Comparison of ENCODE assay signal across 16 cellular contexts in genomic region chr6:25061289-25061945, GRCh38.
DNase-seq lines count a peak whose midpoint lies in the region; ATAC-seq lines count a peak whose summit lies in the region.
"Had no signal": no experiment of that assay in that cellular context is flagged by ENCODE, and none has a peak within 500 bp of the region (broad histone marks: within the 10 kb centered on the region; RNA-seq: fewer than 3 reads in every experiment).

No MANE protein-coding gene starts in this region.

- no peak overlapping the region for H3K4me3 Mint-ChIP-seq in stimulated activated naive B cell treated with anti-CD40 and anti-IgM and Interleukin-4, amounts not matched to agents 10 μg/mL and 1 μg/mL and 100 μg/mL, for 72 hours
- H3K4me3 Mint-ChIP-seq: activated CD4-positive, alpha-beta memory T cell treated with anti-CD3 and anti-CD28 coated beads for 36 hours; CD8-positive, alpha-beta T cell; stimulated activated naive CD8-positive, alpha-beta T cell treated with anti-CD3 and anti-CD28 coated beads, Interleukin-15, Interleukin-2, amounts not matched to agents 100 ng/mL and 50 ng/mL, for 24 hours had no signal

- peak overlapping the region; percentile 33 for H3K27ac Mint-ChIP-seq in stimulated activated naive B cell treated with anti-CD40 and anti-IgM and Interleukin-4, amounts not matched to agents 10 μg/mL and 1 μg/mL and 100 μg/mL, for 72 hours
- H3K27ac Mint-ChIP-seq: activated CD4-positive, alpha-beta memory T cell treated with anti-CD3 and anti-CD28 coated beads for 36 hours; CD8-positive, alpha-beta T cell; stimulated activated naive CD8-positive, alpha-beta T cell treated with anti-CD3 and anti-CD28 coated beads, Interleukin-15, Interleukin-2, amounts not matched to agents 100 ng/mL and 50 ng/mL, for 24 hours had no signal

- DNase-seq in GM04504 (ENCODE audit: low read depth) (peak; percentile 44), astrocyte of the hippocampus (ENCODE audit: low read depth, low spot score) (peak; percentile 46), HT-29 (ENCODE audit: low spot score) (no peak), NCI-H446 treated with DMSO at 0.1 percent for 48 hours (lab: John Stamatoyannopoulos, UW) (no peak), GDM1 (lab: John Stamatoyannopoulos, UW) (no peak)
- DNase-seq in stimulated activated naive B cell treated with anti-CD40 and anti-IgM and Interleukin-4, amounts not matched to agents 10 μg/mL and 1 μg/mL and 100 μg/mL, for 72 hours, result no peak
- DNase-seq: activated CD4-positive, alpha-beta memory T cell treated with anti-CD3 and anti-CD28 coated beads for 36 hours; activated gamma-delta T cell; CD8-positive, alpha-beta T cell; hippocampal formation; NCI-H1048; Peyer's patch; T-helper 9 cell had no signal

- peak overlapping the region; percentile 55 for H3K27ac ChIP-seq in iPS-20b (ENCODE audit: low read length)
- H3K27ac ChIP-seq: Peyer's patch had no signal

- no peak for ATAC-seq in stimulated activated naive B cell treated with anti-CD40 and anti-IgM and Interleukin-4, amounts not matched to agents 10 μg/mL and 1 μg/mL and 100 μg/mL, for 72 hours (replicated peaks)
- ATAC-seq in HG03175 (IDR thresholded peaks at IDR 0.05; ENCODE audit: unreplicated experiment), result no peak
- ATAC-seq: CD8-positive, alpha-beta T cell had no signal

- H3K4me1 Mint-ChIP-seq in stimulated activated naive B cell treated with anti-CD40 and anti-IgM and Interleukin-4, amounts not matched to agents 10 μg/mL and 1 μg/mL and 100 μg/mL, for 72 hours, result peaks cover 22 to 34% of the 10 kb centered on the region in 2 donors

- no peaks in the 10 kb centered on the region for H3K27me3 Mint-ChIP-seq in stimulated activated naive B cell treated with anti-CD40 and anti-IgM and Interleukin-4, amounts not matched to agents 10 μg/mL and 1 μg/mL and 100 μg/mL, for 72 hours
- H3K27me3 Mint-ChIP-seq: activated CD4-positive, alpha-beta memory T cell treated with anti-CD3 and anti-CD28 coated beads for 36 hours; stimulated activated naive CD8-positive, alpha-beta T cell treated with anti-CD3 and anti-CD28 coated beads, Interleukin-15, Interleukin-2, amounts not matched to agents 100 ng/mL and 50 ng/mL, for 24 hours had no signal

- H3K9ac ChIP-seq in iPS-20b (ENCODE audit: low read depth, low read length), result peak overlapping the region; percentile 38; the same call in 1 of the 2 replicates

- H3K9me3 Mint-ChIP-seq in stimulated activated naive B cell treated with anti-CD40 and anti-IgM and Interleukin-4, amounts not matched to agents 10 μg/mL and 1 μg/mL and 100 μg/mL, for 72 hours, result no peaks in the 10 kb centered on the region
- H3K9me3 Mint-ChIP-seq: activated CD4-positive, alpha-beta memory T cell treated with anti-CD3 and anti-CD28 coated beads for 36 hours; CD8-positive, alpha-beta T cell; stimulated activated naive CD8-positive, alpha-beta T cell treated with anti-CD3 and anti-CD28 coated beads, Interleukin-15, Interleukin-2, amounts not matched to agents 100 ng/mL and 50 ng/mL, for 24 hours had no signal

- no peaks in the 10 kb centered on the region for H3K9me3 ChIP-seq in iPS-20b (ENCODE audit: insufficient read depth, low read depth, low read length)
- H3K9me3 ChIP-seq: Peyer's patch had no signal

- H3K27me3 ChIP-seq in iPS-20b (ENCODE audit: insufficient read depth, low read length), result no peaks in the 10 kb centered on the region
- H3K27me3 ChIP-seq: Peyer's patch had no signal

- peak overlapping the region; percentile 6; the same call in 1 of the 2 replicates for H3K4me3 ChIP-seq in iPS-20b (ENCODE audit: low read length)
- H3K4me3 ChIP-seq: Peyer's patch had no signal

- no peaks in the 10 kb centered on the region for H3K36me3 ChIP-seq in iPS-20b (ENCODE audit: insufficient read depth, low read depth, low read length)
- H3K36me3 ChIP-seq: Peyer's patch had no signal

- H3K36me3 Mint-ChIP-seq in stimulated activated naive B cell treated with anti-CD40 and anti-IgM and Interleukin-4, amounts not matched to agents 10 μg/mL and 1 μg/mL and 100 μg/mL, for 72 hours, result no peaks in the 10 kb centered on the region
- H3K36me3 Mint-ChIP-seq: activated CD4-positive, alpha-beta memory T cell treated with anti-CD3 and anti-CD28 coated beads for 36 hours; CD8-positive, alpha-beta T cell had no signal

- peaks cover 17% of the 10 kb centered on the region for H3K4me1 ChIP-seq in iPS-20b (ENCODE audit: insufficient read depth, low read length)
- H3K4me1 ChIP-seq: Peyer's patch had no signal

Comparison
In these comparisons a context has a peak if more than half of its experiments do, and no peak if none do; other contexts are left out.
1. DNase-seq: peak in GM04504 (single experiment) and astrocyte of the hippocampus (single experiment); none in stimulated activated naive B cell treated with anti-CD40 and anti-IgM and Interleukin-4, amounts not matched to agents 10 μg/mL and 1 μg/mL and 100 μg/mL, for 72 hours (single experiment), HT-29 (single experiment), NCI-H446 treated with DMSO at 0.1 percent for 48 hours (single experiment) and GDM1 (single experiment).